In genomic region chr9:82080265-82080664, GRCh38 we compare ENCODE assay signal across 26 cellular contexts.
A peak's percentile ranks its signal among the peaks of the same experiment; 100 is the strongest.
DNase-seq lines count a peak whose midpoint lies in the region; ATAC-seq, FAIRE-seq and TF ChIP-seq lines count a peak whose summit lies in the region.
"Had no signal": no experiment of that assay in that cellular context is flagged by ENCODE, and none has a peak within 500 bp of the region (broad histone marks: within the 10 kb centered on the region; RNA-seq: fewer than 3 reads in every experiment).

No MANE protein-coding gene starts in this region.

- TF ChIP-seq CTCF in GM12878 (IDR thresholded peaks at IDR 0.05 in 2 of 3, conservative IDR thresholded peaks at IDR 0.05 in 1 of 3; ENCODE audit: control insufficient read depth in 2 of 3, extremely low read depth in 1 of 3, insufficient read depth in 1 of 3, low read depth in 3 of 3, low read length in 3 of 3) (no peak), testis (IDR thresholded peaks at IDR 0.05) (no peak)

- no peaks in the 10 kb centered on the region for H3K36me3 ChIP-seq in GM12878 (ENCODE audit: control insufficient read depth in 2 of 2, insufficient read depth in 2 of 2, low read length in 1 of 2)
- H3K36me3 ChIP-seq in testis (ENCODE audit: low read depth, missing control alignments), result no peaks in the 10 kb centered on the region
- H3K36me3 ChIP-seq: adrenal gland, Peyer's patch had no signal

- no peak for TF ChIP-seq POLR2A in GM12891 (IDR thresholded peaks at IDR 0.05; ENCODE audit: low read depth, low read length)
- no peak for TF ChIP-seq POLR2A in GM12878 (IDR thresholded peaks at IDR 0.05; ENCODE audit: low read depth, low read length)
- TF ChIP-seq POLR2A in testis (IDR thresholded peaks at IDR 0.05), result no peak

- H4K20me1 ChIP-seq in GM12878 (ENCODE audit: control insufficient read depth, insufficient read depth), result no peaks in the 10 kb centered on the region

- no peaks in the 10 kb centered on the region for H3K27me3 ChIP-seq in GM12878 (replicated peaks in 1 of 2; ENCODE audit: control insufficient read depth in 2 of 2, insufficient read depth in 2 of 2, low read length in 1 of 2)
- no peaks in the 10 kb centered on the region for H3K27me3 ChIP-seq in testis
- H3K27me3 ChIP-seq: adrenal gland, body of pancreas, Peyer's patch had no signal

- CTCF ChIA-PET in GM12878 (lab: Yijun Ruan, JAX), result no interaction called here

- H3K9me3 ChIP-seq in GM12878 (replicated peaks; ENCODE audit: control insufficient read depth, insufficient read depth, low read length), result no peaks in the 10 kb centered on the region
- H3K9me3 ChIP-seq in testis, result no peaks in the 10 kb centered on the region
- H3K9me3 ChIP-seq: A549, adrenal gland, body of pancreas, Peyer's patch had no signal

- H3K9ac ChIP-seq in GM12878 (ENCODE audit: control insufficient read depth, insufficient read depth, low read length), result no peak overlapping the region
- H3K9ac ChIP-seq: parathyroid adenoma had no signal

- FAIRE-seq in GM12891 (lab: Jason Lieb, UNC), result no peak
- no peak for FAIRE-seq in GM12878 (lab: Jason Lieb, UNC)
- FAIRE-seq: A549, islet of Langerhans had no signal

- SMC1A ChIA-PET in GM12878 (lab: Charles Lee; ENCODE audit: uncharacterized antibody, unreplicated experiment), result no interaction called here

- ATAC-seq in GM21576 (IDR thresholded peaks at IDR 0.05; ENCODE audit: unreplicated experiment) (peak; percentile 55), GM12878 (no peak), GM18873 (IDR thresholded peaks at IDR 0.05; ENCODE audit: low FRiP score, unreplicated experiment) (no peak)
- ATAC-seq: A549; activated CD4-positive, alpha-beta T cell treated with anti-CD3 and anti-CD28 coated beads for 36 hours; activated T-helper 17 cell treated with anti-CD3 and anti-CD28 coated beads, Interleukin-2, amount 50 U/mL, for 72 hours; body of pancreas; left ventricle myocardium superior; stimulated activated effector memory CD8-positive, alpha-beta T cell treated with anti-CD3 and anti-CD28 coated beads, Interleukin-12 subunit alpha, Interleukin-12 subunit beta, amount 100 ng/mL, for 72 hours had no signal

- H3K4me2 ChIP-seq in GM12878 (ENCODE audit: control insufficient read depth, insufficient read depth), result no peak overlapping the region
- H3K4me2 ChIP-seq: A549 had no signal

- H3K27ac ChIP-seq in GM12878 (ENCODE audit: control insufficient read depth, insufficient read depth), result no peak overlapping the region
- no peak overlapping the region for H3K27ac ChIP-seq in testis
- H3K27ac ChIP-seq: A549, adrenal gland, body of pancreas, parathyroid adenoma, Peyer's patch had no signal

- H3K4me1 ChIP-seq in GM12878 (ENCODE audit: control insufficient read depth, insufficient read depth, low read length) (no peaks in the 10 kb centered on the region), testis (no peaks in the 10 kb centered on the region)
- H3K4me1 ChIP-seq: A549, adrenal gland, body of pancreas, parathyroid adenoma, Peyer's patch had no signal

- no peak for DNase-seq in GM12891 (ENCODE audit: insufficient read length, low spot score)
- DNase-seq in Kasumi-1 (lab: John Stamatoyannopoulos, UW), result peak; percentile 9 to 19
- no peak for DNase-seq in GM12878 (ENCODE audit: low read depth, low spot score)
- no peak for DNase-seq in inferior parietal cortex (ENCODE audit: extremely low spot score)
- DNase-seq in NCI-H446 treated with DMSO at 0.1 percent for 48 hours (lab: John Stamatoyannopoulos, UW), result no peak
- DNase-seq in testis, result no peak
- DNase-seq: activated CD4-positive, alpha-beta T cell treated with anti-CD3 and anti-CD28 coated beads for 36 hours; activated naive CD4-positive, alpha-beta T cell treated with anti-CD3 and anti-CD28 coated beads, Interleukin-2, amount 10 ng/mL, durations not matched to agents 7 days and 5 days; adrenal gland; AML-193; body of pancreas; CD4-positive, alpha-beta T cell; left ventricle myocardium superior; NCI-H1105 treated with DMSO at 0.1 percent for 48 hours; NCI-H1930; NCI-H524 treated with DMSO at 0.1 percent for 48 hours; Peyer's patch; retina; SHP77 treated with DMSO at 0.1 percent for 48 hours had no signal

- POLR2A ChIA-PET in GM12878 (lab: Charles Lee), result interaction anchor here (0.5 kb wide), 1 partner anchor 1328 kb away, joined by 4 read pairs; no protein-coding TSS in a partner anchor

- in situ Hi-C loops in GM12878 (cut with MboI), result no loop called here

- H3K79me2 ChIP-seq in GM12878 (ENCODE audit: control insufficient read depth, insufficient read depth, low read length), result no peaks in the 10 kb centered on the region
- H3K79me2 ChIP-seq: parathyroid adenoma had no signal

- no TSS peak for BruUV-seq in GM12878 (replicated peaks; lab: Mats Ljungman, UMichigan)

- TF ChIP-seq RAD21 in GM12878 (IDR thresholded peaks at IDR 0.05; ENCODE audit: insufficient read depth, low read depth, low read length), result no peak

- TF ChIP-seq EP300 in GM12878 (IDR thresholded peaks at IDR 0.05; ENCODE audit: borderline replicate concordance in 1 of 2, control insufficient read depth in 1 of 2, low read depth in 2 of 2, low read length in 2 of 2), result no peak

- RAD21 ChIA-PET in GM12878 (lab: Charles Lee; ENCODE audit: unreplicated experiment), result no interaction called here

- intact Hi-C loops in GM12878 (cut with micrococcal nuclease; ENCODE audit: unreplicated experiment), result no loop called here
- intact Hi-C loops in testis (cut with DNase I; ENCODE audit: low total_unique reads), result no loop called here

- no peak overlapping the region for H3K4me3 ChIP-seq in GM12878
- no peak overlapping the region for H3K4me3 ChIP-seq in testis
- H3K4me3 ChIP-seq: A549, adrenal gland, body of pancreas, Peyer's patch had no signal

- H2AFZ ChIP-seq in GM12878 (ENCODE audit: control insufficient read depth, low read depth, low read length), result no peak overlapping the region
- H2AFZ ChIP-seq: parathyroid adenoma had no signal

TF ChIP-seq in GM12891, 5 proteins besides CTCF, POLR2A, EP300 and RAD21:
- TF ChIP-seq TAF1 (IDR thresholded peaks at IDR 0.05; ENCODE audit: low read depth, low read length), result no peak
- peak; percentile 90 for TF ChIP-seq SPI1 (IDR thresholded peaks at IDR 0.05; ENCODE audit: low read depth, low read length)
TF ChIP-seq in GM12891: peak in this region for 1.

TF ChIP-seq in GM12878, 131 proteins besides CTCF, POLR2A, EP300 and RAD21:
- peak; percentile 45 for TF ChIP-seq MTA2 (IDR thresholded peaks at IDR 0.05; ENCODE audit: low read depth)
- no peak for TF ChIP-seq SMAD5 (IDR thresholded peaks at IDR 0.05; ENCODE audit: low read depth)
- TF ChIP-seq SPI1 (IDR thresholded peaks at IDR 0.05; ENCODE audit: borderline replicate concordance, insufficient read depth, low read depth, low read length), result peak; percentile 52; the same call in 1 of the 2 replicates
- TF ChIP-seq ZZZ3 (IDR thresholded peaks at IDR 0.05; ENCODE audit: control insufficient read depth, insufficient read length, low read depth), result no peak
- TF ChIP-seq, protein P1, sequence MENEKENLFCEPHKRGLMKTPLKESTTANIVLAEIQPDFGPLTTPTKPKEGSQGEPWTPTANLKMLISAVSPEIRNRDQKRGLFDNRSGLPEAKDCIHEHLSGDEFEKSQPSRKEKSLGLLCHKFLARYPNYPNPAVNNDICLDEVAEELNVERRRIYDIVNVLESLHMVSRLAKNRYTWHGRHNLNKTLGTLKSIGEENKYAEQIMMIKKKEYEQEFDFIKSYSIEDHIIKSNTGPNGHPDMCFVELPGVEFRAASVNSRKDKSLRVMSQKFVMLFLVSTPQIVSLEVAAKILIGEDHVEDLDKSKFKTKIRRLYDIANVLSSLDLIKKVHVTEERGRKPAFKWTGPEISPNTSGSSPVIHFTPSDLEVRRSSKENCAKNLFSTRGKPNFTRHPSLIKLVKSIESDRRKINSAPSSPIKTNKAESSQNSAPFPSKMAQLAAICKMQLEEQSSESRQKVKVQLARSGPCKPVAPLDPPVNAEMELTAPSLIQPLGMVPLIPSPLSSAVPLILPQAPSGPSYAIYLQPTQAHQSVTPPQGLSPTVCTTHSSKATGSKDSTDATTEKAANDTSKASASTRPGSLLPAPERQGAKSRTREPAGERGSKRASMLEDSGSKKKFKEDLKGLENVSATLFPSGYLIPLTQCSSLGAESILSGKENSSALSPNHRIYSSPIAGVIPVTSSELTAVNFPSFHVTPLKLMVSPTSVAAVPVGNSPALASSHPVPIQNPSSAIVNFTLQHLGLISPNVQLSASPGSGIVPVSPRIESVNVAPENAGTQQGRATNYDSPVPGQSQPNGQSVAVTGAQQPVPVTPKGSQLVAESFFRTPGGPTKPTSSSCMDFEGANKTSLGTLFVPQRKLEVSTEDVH (IDR thresholded peaks at IDR 0.05; ENCODE audit: low read depth, partially characterized antibody), result no peak
- no peak for TF ChIP-seq CBX3 (IDR thresholded peaks at IDR 0.05; ENCODE audit: borderline replicate concordance, low read depth)
- TF ChIP-seq E2F4 (IDR thresholded peaks at IDR 0.05; ENCODE audit: low read depth, low read length), result no peak

Comparison
In these comparisons a context has a peak if more than half of its experiments do, and no peak if none do; other contexts are left out.
1. DNase-seq: peak in Kasumi-1 (2 of 2); none in GM12891 (single experiment), GM12878 (single experiment), inferior parietal cortex (single experiment), NCI-H446 treated with DMSO at 0.1 percent for 48 hours (single experiment) and testis (single experiment).